ENCODE assay signal across 11 cellular contexts in genomic region chr1:35573776-35574654, GRCh38. TPM values are rescaled to one million over a fixed set of nuclear protein-coding genes. Genes with fewer than 3 reads are reported as not detected.
A peak's percentile ranks its signal among the peaks of the same experiment; 100 is the strongest.
DNase-seq lines count a peak whose midpoint lies in the region; ATAC-seq, FAIRE-seq and TF ChIP-seq lines count a peak whose summit lies in the region.
"Had no signal": no experiment of that assay in that cellular context is flagged by ENCODE, and none has a peak within 500 bp of the region (broad histone marks: within the 10 kb centered on the region; RNA-seq: fewer than 3 reads in every experiment).

No MANE protein-coding gene starts in this region.

- CTCF ChIA-PET in WTC11 (lab: Charles Lee) = interaction anchor here (1.5 to 4.5 kb wide), 5 partner anchors 9 to 152 kb away, joined by 4 to 35 read pairs (median 23); partner anchors contain the start of gene C1orf216

- H3K9me3 ChIP-seq in prostate gland = no peaks in the 10 kb centered on the region
- H3K9me3 ChIP-seq in thyroid gland = no peaks in the 10 kb centered on the region

- intact Hi-C loops in CD14-positive monocyte (cut with micrococcal nuclease) (loop anchor here (5.0 to 10.0 kb wide), 2 partner anchors 71 to 138 kb away; partner anchors contain the start of gene PSMB2 (in 1 of the 2)), prostate gland (cut with DNase I) (no loop called here), thyroid gland (cut with DNase I) (no loop called here)

- TF ChIP-seq CTCF in CD14-positive monocyte (IDR thresholded peaks at IDR 0.05) (no peak), WTC11 (IDR thresholded peaks at IDR 0.05) (no peak), prostate gland (IDR thresholded peaks at IDR 0.05) (no peak), GM13976 (IDR thresholded peaks at IDR 0.05; ENCODE audit: borderline replicate concordance, control extremely low read depth, extremely low read depth, insufficient read depth, missing control alignments) (no peak), thyroid gland (IDR thresholded peaks at IDR 0.05) (no peak)

- H3K36me3 ChIP-seq in prostate gland (no peaks in the 10 kb centered on the region), thyroid gland (no peaks in the 10 kb centered on the region)

- H3K9me3 Mint-ChIP-seq in CD14-positive monocyte (peaks cover 0 to 5% (median 0%) of the 10 kb centered on the region in 7 donors), WTC11 (no peaks in the 10 kb centered on the region)

- H3K4me1 ChIP-seq in prostate gland (replicated peaks) (peaks cover 7% of the 10 kb centered on the region), thyroid gland (peaks cover 13 to 26% of the 10 kb centered on the region in 2 donors)

- H3K4me3 Mint-ChIP-seq in CD14-positive monocyte (peak overlapping the region; percentile 76 to 88), WTC11 (peak overlapping the region; percentile 63)

- FAIRE-seq in urothelium cell line (lab: Jason Lieb, UNC) = no peak
- FAIRE-seq: small intestine had no signal

- H3K4me1 Mint-ChIP-seq in CD14-positive monocyte (peaks cover 40% of the 10 kb centered on the region), WTC11 (peaks cover 38% of the 10 kb centered on the region)

- WGBS in prostate gland = 66% methylated on average over 82 of the region's 83 CpGs
- WGBS in thyroid gland, 2 donors = 55 to 78% methylated on average over 8 to 11 of the region's 83 CpGs

- DNase-seq in CD14-positive monocyte (ENCODE audit: low spot score) (no peak), WTC11 (ENCODE audit: low spot score) (peak; percentile 47), prostate gland (ENCODE audit: low spot score) (no peak), GM13976 (ENCODE audit: low spot score) (no peak), thyroid gland (no peak), urothelium cell line (ENCODE audit: low spot score) (no peak), COLO668 (lab: John Stamatoyannopoulos, UW; ENCODE audit: unreplicated experiment) (no peak)
- DNase-seq: foreskin keratinocyte, NCI-H748 treated with DMSO at 0.1 percent for 48 hours had no signal

- H3K27me3 Mint-ChIP-seq in CD14-positive monocyte (ENCODE audit: low read depth in 3 of 3) (peaks cover 29 to 37% (median 36%) of the 10 kb centered on the region in 3 donors), WTC11 (ENCODE audit: low read depth) (peaks cover 97% of the 10 kb centered on the region)

- peaks cover 11 to 30% of the 10 kb centered on the region in 2 donors for H3K36me3 Mint-ChIP-seq in CD14-positive monocyte
- H3K36me3 Mint-ChIP-seq in WTC11 = no peaks in the 10 kb centered on the region

- peak; percentile 7 for ATAC-seq in WTC11

- no peaks in the 10 kb centered on the region for H3K27me3 ChIP-seq in prostate gland (replicated peaks; ENCODE audit: insufficient read depth)
- H3K27me3 ChIP-seq in thyroid gland = peaks cover 16% of the 10 kb centered on the region

- no peak overlapping the region for H3K27ac Mint-ChIP-seq in CD14-positive monocyte
- H3K27ac Mint-ChIP-seq in WTC11 = no peak overlapping the region

- in situ Hi-C loops in GM13976 (cut with MboI; ENCODE audit: low sequenced_read_pairs, unreplicated experiment) = no loop called here

- no peak overlapping the region for H3K27ac ChIP-seq in prostate gland
- H3K27ac ChIP-seq in thyroid gland = no peak overlapping the region
- H3K27ac ChIP-seq: foreskin keratinocyte had no signal

- TF ChIP-seq POLR2A in prostate gland (IDR thresholded peaks at IDR 0.05) (no peak), thyroid gland (IDR thresholded peaks at IDR 0.05) (no peak)

- H3K4me3 ChIP-seq in iPS-11a (ENCODE audit: low read depth, low read length) (peak overlapping the region; percentile 60), prostate gland (peak overlapping the region; percentile 36 to 43), thyroid gland (replicated peaks in 1 of 3) (peak overlapping the region in 1 of 3 donors; percentile 25)

- POLR2A ChIA-PET in WTC11 (lab: Charles Lee) = no interaction called here

TF ChIP-seq in WTC11, 78 proteins besides CTCF, POLR2A, EP300 and RAD21 (continues in another document):
- TF ChIP-seq ZNF532 (CRISPR knock-in tag; IDR thresholded peaks at IDR 0.05; ENCODE audit: borderline replicate concordance) (no peak), TEAD4 (CRISPR knock-in tag; IDR thresholded peaks at IDR 0.05) (no peak), CBFB (CRISPR knock-in tag; IDR thresholded peaks at IDR 0.05; ENCODE audit: low read depth) (no peak), ZNF219 (CRISPR knock-in tag; IDR thresholded peaks at IDR 0.05; ENCODE audit: borderline replicate concordance) (no peak), NR3C1 (CRISPR knock-in tag; conservative IDR thresholded peaks at IDR 0.05; ENCODE audit: low read depth) (no peak), JAZF1 (CRISPR knock-in tag; IDR thresholded peaks at IDR 0.05) (no peak), IRF1 (CRISPR knock-in tag; IDR thresholded peaks at IDR 0.05) (no peak), ZNF281 (CRISPR knock-in tag; IDR thresholded peaks at IDR 0.05) (no peak), ZNF232 (CRISPR knock-in tag; IDR thresholded peaks at IDR 0.05) (no peak)

RNA-seq across cellular contexts. Expression of gene TFAP2E, which starts 0.9 kb away (rescaled TPM):
- 1 to 10 TPM in 1 of 2 donors, under 1 TPM in 1; 0.77 to 1.5 TPM for polyA plus RNA-seq in CD14-positive monocyte
- total RNA-seq in WTC11 (2021) = 1.5 to 1.7 TPM (median 1.5 TPM) in 3 replicates
- total RNA-seq in prostate gland = 1 to 10 TPM; 2.0 to 2.2 TPM
- total RNA-seq in thyroid gland = under 1 TPM in 1 of 4 donors, not detected in 3; 0.81 TPM

RNA-seq across cellular contexts. Expression of gene NCDN, which starts 16.4 kb away (rescaled TPM):
- polyA plus RNA-seq in CD14-positive monocyte = 1 to 10 TPM; 5.0 to 7.0 TPM
- 35.6 to 39.2 TPM (median 38.2 TPM) in 3 replicates for total RNA-seq in WTC11 (2021)
- total RNA-seq in prostate gland = 10 to 100 TPM; 37.6 to 49.4 TPM
- 10 to 100 TPM; 16.1 to 32.0 (median 26.9) TPM for total RNA-seq in thyroid gland

RNA-seq across cellular contexts. Expression of gene KIAA0319L, which starts 16.8 kb away (rescaled TPM):
- 10 to 100 TPM; 20.6 to 28.6 TPM for polyA plus RNA-seq in CD14-positive monocyte
- total RNA-seq in WTC11 (2021) (66.3 to 71.7 TPM (median 70.0 TPM) in 3 replicates), prostate gland (100 to 1,000 TPM; 109 to 124 TPM), thyroid gland (100 to 1,000 TPM in 3 of 4 donors, 10 to 100 TPM in 1; 65.8 to 123 (median 111) TPM)

Comparison
In these comparisons a context has a peak if more than half of its experiments do, and no peak if none do; other contexts are left out.
1. intact Hi-C loops: an anchor here in CD14-positive monocyte (5.0 to 10.0 kb wide); none called in prostate gland and thyroid gland.